Comparison of ENCODE assay signal across 1 cellular context in the genomic region with DNA sequence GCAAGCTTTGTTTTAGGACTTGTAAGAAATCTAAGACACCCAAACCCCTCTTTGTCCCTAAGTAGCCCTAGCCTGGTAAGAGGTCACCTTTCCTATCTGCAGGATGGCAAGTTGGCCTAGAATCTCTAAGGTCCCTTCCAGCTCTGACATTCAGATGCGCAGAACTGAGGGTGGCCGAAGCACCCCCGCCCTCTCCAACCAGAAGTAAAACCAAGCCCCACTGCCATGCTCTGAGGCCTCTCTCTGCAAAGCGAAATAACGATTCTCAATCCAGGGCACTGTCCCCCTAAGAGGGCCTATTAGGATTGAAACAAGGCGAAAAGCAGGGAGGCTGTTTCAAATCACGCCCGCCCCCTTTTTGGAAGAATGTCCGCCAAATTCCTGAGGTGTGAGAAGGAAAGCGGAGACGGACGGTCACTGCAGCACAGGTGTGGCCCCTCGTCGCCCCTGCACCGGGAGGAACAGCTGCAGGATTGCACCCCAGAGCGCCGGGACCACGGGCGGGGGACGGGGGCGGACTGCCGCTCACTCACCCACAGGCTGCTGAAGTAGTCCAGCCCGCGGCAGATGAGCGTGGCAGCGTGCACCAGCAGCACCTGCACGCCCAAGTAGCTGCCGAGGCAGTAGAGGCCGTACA.
TF ChIP-seq lines count a peak whose summit lies in the region.

No MANE protein-coding gene starts in this region.

TF ChIP-seq in K562, 482 proteins besides CTCF, POLR2A, EP300 and RAD21 (continued from another document and continues in another):
- TF ChIP-seq, protein P1, sequence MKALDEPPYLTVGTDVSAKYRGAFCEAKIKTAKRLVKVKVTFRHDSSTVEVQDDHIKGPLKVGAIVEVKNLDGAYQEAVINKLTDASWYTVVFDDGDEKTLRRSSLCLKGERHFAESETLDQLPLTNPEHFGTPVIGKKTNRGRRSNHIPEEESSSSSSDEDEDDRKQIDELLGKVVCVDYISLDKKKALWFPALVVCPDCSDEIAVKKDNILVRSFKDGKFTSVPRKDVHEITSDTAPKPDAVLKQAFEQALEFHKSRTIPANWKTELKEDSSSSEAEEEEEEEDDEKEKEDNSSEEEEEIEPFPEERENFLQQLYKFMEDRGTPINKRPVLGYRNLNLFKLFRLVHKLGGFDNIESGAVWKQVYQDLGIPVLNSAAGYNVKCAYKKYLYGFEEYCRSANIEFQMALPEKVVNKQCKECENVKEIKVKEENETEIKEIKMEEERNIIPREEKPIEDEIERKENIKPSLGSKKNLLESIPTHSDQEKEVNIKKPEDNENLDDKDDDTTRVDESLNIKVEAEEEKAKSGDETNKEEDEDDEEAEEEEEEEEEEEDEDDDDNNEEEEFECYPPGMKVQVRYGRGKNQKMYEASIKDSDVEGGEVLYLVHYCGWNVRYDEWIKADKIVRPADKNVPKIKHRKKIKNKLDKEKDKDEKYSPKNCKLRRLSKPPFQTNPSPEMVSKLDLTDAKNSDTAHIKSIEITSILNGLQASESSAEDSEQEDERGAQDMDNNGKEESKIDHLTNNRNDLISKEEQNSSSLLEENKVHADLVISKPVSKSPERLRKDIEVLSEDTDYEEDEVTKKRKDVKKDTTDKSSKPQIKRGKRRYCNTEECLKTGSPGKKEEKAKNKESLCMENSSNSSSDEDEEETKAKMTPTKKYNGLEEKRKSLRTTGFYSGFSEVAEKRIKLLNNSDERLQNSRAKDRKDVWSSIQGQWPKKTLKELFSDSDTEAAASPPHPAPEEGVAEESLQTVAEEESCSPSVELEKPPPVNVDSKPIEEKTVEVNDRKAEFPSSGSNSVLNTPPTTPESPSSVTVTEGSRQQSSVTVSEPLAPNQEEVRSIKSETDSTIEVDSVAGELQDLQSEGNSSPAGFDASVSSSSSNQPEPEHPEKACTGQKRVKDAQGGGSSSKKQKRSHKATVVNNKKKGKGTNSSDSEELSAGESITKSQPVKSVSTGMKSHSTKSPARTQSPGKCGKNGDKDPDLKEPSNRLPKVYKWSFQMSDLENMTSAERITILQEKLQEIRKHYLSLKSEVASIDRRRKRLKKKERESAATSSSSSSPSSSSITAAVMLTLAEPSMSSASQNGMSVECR (CRISPR knock-in tag; IDR thresholded peaks at IDR 0.05): no peak; the same call in 1 of the 2 replicates
- no peak for TF ChIP-seq NFIC (IDR thresholded peaks at IDR 0.05)
- no peak for TF ChIP-seq ZBTB8A (IDR thresholded peaks at IDR 0.05; ENCODE audit: partially characterized antibody)
- no peak for TF ChIP-seq SIN3B (IDR thresholded peaks at IDR 0.05; ENCODE audit: low read depth)
- 0 out of 2 replicates have a peak, but pooled peaks have one; percentile 56 for TF ChIP-seq RERE (CRISPR knock-in tag; IDR thresholded peaks at IDR 0.05; ENCODE audit: borderline replicate concordance)
- TF ChIP-seq HES1 (IDR thresholded peaks at IDR 0.05; ENCODE audit: low read depth): no peak
- TF ChIP-seq RAD51 (IDR thresholded peaks at IDR 0.05; ENCODE audit: borderline replicate concordance, low read depth): no peak
- TF ChIP-seq U2AF2 (optimal IDR thresholded peaks at IDR 0.05; ENCODE audit: low read depth, low read length): no peak
- TF ChIP-seq, protein P2, sequence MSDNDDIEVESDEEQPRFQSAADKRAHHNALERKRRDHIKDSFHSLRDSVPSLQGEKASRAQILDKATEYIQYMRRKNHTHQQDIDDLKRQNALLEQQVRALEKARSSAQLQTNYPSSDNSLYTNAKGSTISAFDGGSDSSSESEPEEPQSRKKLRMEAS (CRISPR knock-in tag; IDR thresholded peaks at IDR 0.05): no peak
- TF ChIP-seq POLR2G (IDR thresholded peaks at IDR 0.05; ENCODE audit: low read depth, low read length): no peak
- TF ChIP-seq NFRKB (IDR thresholded peaks at IDR 0.05; ENCODE audit: low read depth): no peak
- no peak for TF ChIP-seq HOMEZ (CRISPR knock-in tag; IDR thresholded peaks at IDR 0.05)
- no peak for TF ChIP-seq ZNF311 (CRISPR knock-in tag; IDR thresholded peaks at IDR 0.05)
- TF ChIP-seq FOXK1 (CRISPR knock-in tag; IDR thresholded peaks at IDR 0.05; ENCODE audit: borderline replicate concordance): no peak
- TF ChIP-seq ZNF24 (IDR thresholded peaks at IDR 0.05): no peak
- TF ChIP-seq SREBF1 (IDR thresholded peaks at IDR 0.05; ENCODE audit: borderline replicate concordance, low read depth, low read length): no peak
- no peak for TF ChIP-seq NUFIP1 (IDR thresholded peaks at IDR 0.05; ENCODE audit: partially characterized antibody)
- peak in 1 of 2 experiments; percentile 48; a peak in 2 of 4 replicates for TF ChIP-seq MAZ (CRISPR knock-in tag; conservative IDR thresholded peaks at IDR 0.05 in 1 of 2, IDR thresholded peaks at IDR 0.05 in 1 of 2)
- no peak for TF ChIP-seq SMAD1 (IDR thresholded peaks at IDR 0.05; ENCODE audit: low read depth, low read length, partially characterized antibody)
- TF ChIP-seq HDAC8 (tag; IDR thresholded peaks at IDR 0.05): no peak
- TF ChIP-seq ZBTB7A (IDR thresholded peaks at IDR 0.05; ENCODE audit: borderline replicate concordance, control insufficient read depth, low read depth, low read length): peak; percentile 40; the same call in 1 of the 2 replicates
- no peak for TF ChIP-seq NFXL1 (CRISPR knock-in tag; IDR thresholded peaks at IDR 0.05)
- peak; percentile 79; the same call in 1 of the 2 replicates for TF ChIP-seq ZBTB43 (CRISPR knock-in tag; IDR thresholded peaks at IDR 0.05)
- no peak for TF ChIP-seq ZNF668 (CRISPR knock-in tag; IDR thresholded peaks at IDR 0.05)
- no peak for TF ChIP-seq JUN (IDR thresholded peaks at IDR 0.05; ENCODE audit: borderline replicate concordance, low read depth, low read length)
- TF ChIP-seq JUN (CRISPR knock-in tag; IDR thresholded peaks at IDR 0.05; ENCODE audit: borderline replicate concordance): no peak
- TF ChIP-seq, protein P3, sequence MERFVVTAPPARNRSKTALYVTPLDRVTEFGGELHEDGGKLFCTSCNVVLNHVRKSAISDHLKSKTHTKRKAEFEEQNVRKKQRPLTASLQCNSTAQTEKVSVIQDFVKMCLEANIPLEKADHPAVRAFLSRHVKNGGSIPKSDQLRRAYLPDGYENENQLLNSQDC (CRISPR knock-in tag; IDR thresholded peaks at IDR 0.05): no peak
- TF ChIP-seq HLTF (IDR thresholded peaks at IDR 0.05): no peak
- no peak for TF ChIP-seq MCM5 (IDR thresholded peaks at IDR 0.05; ENCODE audit: low read depth)
- no peak for TF ChIP-seq MBD1 (CRISPR knock-in tag; IDR thresholded peaks at IDR 0.05)
- TF ChIP-seq ZNF408 (CRISPR knock-in tag; IDR thresholded peaks at IDR 0.05; ENCODE audit: low read depth): no peak
- TF ChIP-seq ZBTB5 (IDR thresholded peaks at IDR 0.05): no peak
- TF ChIP-seq HDAC6 (IDR thresholded peaks at IDR 0.05; ENCODE audit: low read depth, low read length): no peak
- no peak for TF ChIP-seq NFYB (IDR thresholded peaks at IDR 0.05; ENCODE audit: extremely low read depth, insufficient read length)
- TF ChIP-seq ZZZ3 (IDR thresholded peaks at IDR 0.05): no peak
- TF ChIP-seq, protein P4, sequence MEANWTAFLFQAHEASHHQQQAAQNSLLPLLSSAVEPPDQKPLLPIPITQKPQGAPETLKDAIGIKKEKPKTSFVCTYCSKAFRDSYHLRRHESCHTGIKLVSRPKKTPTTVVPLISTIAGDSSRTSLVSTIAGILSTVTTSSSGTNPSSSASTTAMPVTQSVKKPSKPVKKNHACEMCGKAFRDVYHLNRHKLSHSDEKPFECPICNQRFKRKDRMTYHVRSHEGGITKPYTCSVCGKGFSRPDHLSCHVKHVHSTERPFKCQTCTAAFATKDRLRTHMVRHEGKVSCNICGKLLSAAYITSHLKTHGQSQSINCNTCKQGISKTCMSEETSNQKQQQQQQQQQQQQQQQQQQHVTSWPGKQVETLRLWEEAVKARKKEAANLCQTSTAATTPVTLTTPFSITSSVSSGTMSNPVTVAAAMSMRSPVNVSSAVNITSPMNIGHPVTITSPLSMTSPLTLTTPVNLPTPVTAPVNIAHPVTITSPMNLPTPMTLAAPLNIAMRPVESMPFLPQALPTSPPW (CRISPR knock-in tag; IDR thresholded peaks at IDR 0.05): peak; percentile 17; the same call in 1 of the 2 replicates
- TF ChIP-seq NR1H2 (CRISPR knock-in tag; IDR thresholded peaks at IDR 0.05): no peak
- TF ChIP-seq MYBL2 (IDR thresholded peaks at IDR 0.05; ENCODE audit: low read depth): no peak
- no peak for TF ChIP-seq MYBL2 (CRISPR knock-in tag; IDR thresholded peaks at IDR 0.05; ENCODE audit: borderline replicate concordance)
- TF ChIP-seq MTA3 (IDR thresholded peaks at IDR 0.05; ENCODE audit: borderline replicate concordance): no peak; the same call in 1 of the 2 replicates
- no peak for TF ChIP-seq ZNF12 (CRISPR knock-in tag; IDR thresholded peaks at IDR 0.05)
